10 cellular contexts compared by ENCODE assay signal in genomic region chr9:24245988-24246387, GRCh38.
DNase-seq lines count a peak whose midpoint lies in the region; FAIRE-seq and TF ChIP-seq lines count a peak whose summit lies in the region.
"Had no signal": no experiment of that assay in that cellular context is flagged by ENCODE, and none has a peak within 500 bp of the region (broad histone marks: within the 10 kb centered on the region; RNA-seq: fewer than 3 reads in every experiment).

No MANE protein-coding gene starts in this region.

- no peak for FAIRE-seq in frontal cortex (lab: Jason Lieb, UNC)

- H3K36me3 ChIP-seq in kidney epithelial cell (ENCODE audit: control insufficient read depth, insufficient read depth, low read length) (no peaks in the 10 kb centered on the region), spleen (no peaks in the 10 kb centered on the region)
- H3K36me3 ChIP-seq: ascending aorta had no signal

- TF ChIP-seq POLR2A in spleen (IDR thresholded peaks at IDR 0.05) = no peak

- WGBS in spleen, 5 donors = 26 to 39% (median 27%) methylated on average over 2 of the region's 2 CpGs

- peak; percentile 65 for DNase-seq in DMS 273 (lab: John Stamatoyannopoulos, UW; ENCODE audit: unreplicated experiment)
- peak; percentile 19 for DNase-seq in Jurkat, Clone E6-1 (ENCODE audit: low read depth, low spot score)
- peak; percentile 5 for DNase-seq in SW480 (ENCODE audit: low spot score)
- DNase-seq in kidney epithelial cell (ENCODE audit: low read depth) = no peak
- no peak for DNase-seq in NOMO-1 (lab: John Stamatoyannopoulos, UW; ENCODE audit: unreplicated experiment in 2 of 2)
- no peak for DNase-seq in spleen
- DNase-seq in stimulated activated CD4-positive, alpha-beta T cell treated with anti-CD3 and anti-CD28 coated beads, Interleukin-4, amount 100 ng/mL, for 24 hours = no peak
- DNase-seq in frontal cortex (ENCODE audit: low spot score in 2 of 2) = no peak
- DNase-seq: midbrain had no signal

- no peak overlapping the region for H3K4me3 ChIP-seq in Jurkat, Clone E6-1 (ENCODE audit: low read length)
- no peak overlapping the region for H3K4me3 ChIP-seq in kidney epithelial cell (ENCODE audit: low read depth, low read length)
- no peak overlapping the region for H3K4me3 ChIP-seq in spleen
- H3K4me3 ChIP-seq: ascending aorta had no signal

- TF ChIP-seq CTCF in kidney epithelial cell (IDR thresholded peaks at IDR 0.05; ENCODE audit: insufficient read depth, low read length, poor library complexity, severe bottlenecking) (peak; percentile 53), spleen (IDR thresholded peaks at IDR 0.05 in 8 of 11, conservative IDR thresholded peaks at IDR 0.05 in 3 of 11) (no peak)

- H3K9me3 ChIP-seq in spleen = peaks cover 0 to 4% (median 0%) of the 10 kb centered on the region in 8 donors
- H3K9me3 ChIP-seq: ascending aorta had no signal

- H3K27ac ChIP-seq in spleen = no peak overlapping the region
- H3K27ac ChIP-seq: ascending aorta had no signal

- intact Hi-C loops in spleen (cut with DNase I; ENCODE audit: low total_unique reads) = no loop called here

- H3K4me1 ChIP-seq in spleen = no peaks in the 10 kb centered on the region
- H3K4me1 ChIP-seq: ascending aorta had no signal

- H3K27me3 ChIP-seq in kidney epithelial cell (ENCODE audit: control insufficient read depth, insufficient read depth, low read length) = no peaks in the 10 kb centered on the region
- H3K27me3 ChIP-seq in spleen (replicated peaks in 1 of 7) = no peaks in the 10 kb centered on the region
- H3K27me3 ChIP-seq: ascending aorta had no signal

Comparison
In these comparisons a context has a peak if more than half of its experiments do, and no peak if none do; other contexts are left out.
1. DNase-seq: peak in DMS 273 (single experiment), Jurkat, Clone E6-1 (single experiment) and SW480 (single experiment); none in kidney epithelial cell (single experiment), NOMO-1 (0 of 2), spleen (single experiment), stimulated activated CD4-positive, alpha-beta T cell treated with anti-CD3 and anti-CD28 coated beads, Interleukin-4, amount 100 ng/mL, for 24 hours (single experiment) and frontal cortex (0 of 2).